ENCODE assay signal across 2 cellular contexts in the genomic region with DNA sequence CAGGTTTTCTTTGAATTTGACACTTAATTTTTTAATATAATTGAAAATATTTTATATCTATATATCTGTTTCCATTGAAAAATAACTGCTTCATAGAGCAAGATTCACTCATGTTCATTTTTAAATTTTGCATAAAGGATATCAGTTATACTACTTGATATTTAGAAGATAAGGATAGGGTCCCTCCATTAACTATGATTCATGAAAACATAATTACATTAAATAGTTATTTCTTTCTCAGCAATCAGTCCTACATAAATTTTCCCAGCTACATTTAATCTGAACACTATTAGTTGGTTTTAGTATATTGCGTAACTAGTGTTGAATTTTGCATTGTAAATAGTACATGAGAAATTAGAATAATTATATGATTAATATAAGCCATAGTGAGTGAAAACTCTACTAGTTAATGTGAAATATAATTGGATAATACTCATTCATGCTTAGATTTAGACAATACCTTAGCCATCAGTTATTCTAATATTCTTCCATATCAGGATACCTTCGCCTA.
TF ChIP-seq lines count a peak whose summit lies in the region.

No MANE protein-coding gene starts in this region.

TF ChIP-seq in SK-N-SH treated with all-trans-retinoic acid at 6 μM for 48 hours, 23 proteins besides CTCF, POLR2A, EP300 and RAD21 (continued from another document):
- TF ChIP-seq, protein P1, sequence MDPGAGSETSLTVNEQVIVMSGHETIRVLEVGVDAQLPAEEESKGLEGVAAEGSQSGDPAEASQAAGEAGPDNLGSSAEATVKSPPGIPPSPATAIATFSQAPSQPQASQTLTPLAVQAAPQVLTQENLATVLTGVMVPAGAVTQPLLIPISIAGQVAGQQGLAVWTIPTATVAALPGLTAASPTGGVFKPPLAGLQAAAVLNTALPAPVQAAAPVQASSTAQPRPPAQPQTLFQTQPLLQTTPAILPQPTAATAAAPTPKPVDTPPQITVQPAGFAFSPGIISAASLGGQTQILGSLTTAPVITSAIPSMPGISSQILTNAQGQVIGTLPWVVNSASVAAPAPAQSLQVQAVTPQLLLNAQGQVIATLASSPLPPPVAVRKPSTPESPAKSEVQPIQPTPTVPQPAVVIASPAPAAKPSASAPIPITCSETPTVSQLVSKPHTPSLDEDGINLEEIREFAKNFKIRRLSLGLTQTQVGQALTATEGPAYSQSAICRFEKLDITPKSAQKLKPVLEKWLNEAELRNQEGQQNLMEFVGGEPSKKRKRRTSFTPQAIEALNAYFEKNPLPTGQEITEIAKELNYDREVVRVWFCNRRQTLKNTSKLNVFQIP (CRISPR knock-in tag; IDR thresholded peaks at IDR 0.05; ENCODE audit: borderline replicate concordance, low read depth) = no peak
- TF ChIP-seq, protein P2, sequence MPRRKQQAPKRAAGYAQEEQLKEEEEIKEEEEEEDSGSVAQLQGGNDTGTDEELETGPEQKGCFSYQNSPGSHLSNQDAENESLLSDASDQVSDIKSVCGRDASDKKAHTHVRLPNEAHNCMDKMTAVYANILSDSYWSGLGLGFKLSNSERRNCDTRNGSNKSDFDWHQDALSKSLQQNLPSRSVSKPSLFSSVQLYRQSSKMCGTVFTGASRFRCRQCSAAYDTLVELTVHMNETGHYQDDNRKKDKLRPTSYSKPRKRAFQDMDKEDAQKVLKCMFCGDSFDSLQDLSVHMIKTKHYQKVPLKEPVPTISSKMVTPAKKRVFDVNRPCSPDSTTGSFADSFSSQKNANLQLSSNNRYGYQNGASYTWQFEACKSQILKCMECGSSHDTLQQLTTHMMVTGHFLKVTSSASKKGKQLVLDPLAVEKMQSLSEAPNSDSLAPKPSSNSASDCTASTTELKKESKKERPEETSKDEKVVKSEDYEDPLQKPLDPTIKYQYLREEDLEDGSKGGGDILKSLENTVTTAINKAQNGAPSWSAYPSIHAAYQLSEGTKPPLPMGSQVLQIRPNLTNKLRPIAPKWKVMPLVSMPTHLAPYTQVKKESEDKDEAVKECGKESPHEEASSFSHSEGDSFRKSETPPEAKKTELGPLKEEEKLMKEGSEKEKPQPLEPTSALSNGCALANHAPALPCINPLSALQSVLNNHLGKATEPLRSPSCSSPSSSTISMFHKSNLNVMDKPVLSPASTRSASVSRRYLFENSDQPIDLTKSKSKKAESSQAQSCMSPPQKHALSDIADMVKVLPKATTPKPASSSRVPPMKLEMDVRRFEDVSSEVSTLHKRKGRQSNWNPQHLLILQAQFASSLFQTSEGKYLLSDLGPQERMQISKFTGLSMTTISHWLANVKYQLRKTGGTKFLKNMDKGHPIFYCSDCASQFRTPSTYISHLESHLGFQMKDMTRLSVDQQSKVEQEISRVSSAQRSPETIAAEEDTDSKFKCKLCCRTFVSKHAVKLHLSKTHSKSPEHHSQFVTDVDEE (CRISPR knock-in tag; IDR thresholded peaks at IDR 0.05) = no peak
- TF ChIP-seq ZNF70 (CRISPR knock-in tag; IDR thresholded peaks at IDR 0.05) (no peak), CSDC2 (CRISPR knock-in tag; IDR thresholded peaks at IDR 0.05) (no peak)

TF ChIP-seq in SK-N-SH, 30 proteins besides CTCF, POLR2A, EP300 and RAD21 (continued from another document):
- TF ChIP-seq, protein P3, sequence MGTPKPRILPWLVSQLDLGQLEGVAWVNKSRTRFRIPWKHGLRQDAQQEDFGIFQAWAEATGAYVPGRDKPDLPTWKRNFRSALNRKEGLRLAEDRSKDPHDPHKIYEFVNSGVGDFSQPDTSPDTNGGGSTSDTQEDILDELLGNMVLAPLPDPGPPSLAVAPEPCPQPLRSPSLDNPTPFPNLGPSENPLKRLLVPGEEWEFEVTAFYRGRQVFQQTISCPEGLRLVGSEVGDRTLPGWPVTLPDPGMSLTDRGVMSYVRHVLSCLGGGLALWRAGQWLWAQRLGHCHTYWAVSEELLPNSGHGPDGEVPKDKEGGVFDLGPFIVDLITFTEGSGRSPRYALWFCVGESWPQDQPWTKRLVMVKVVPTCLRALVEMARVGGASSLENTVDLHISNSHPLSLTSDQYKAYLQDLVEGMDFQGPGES (IDR thresholded peaks at IDR 0.05; ENCODE audit: low read depth, low read length) = no peak
- TF ChIP-seq, protein P4, sequence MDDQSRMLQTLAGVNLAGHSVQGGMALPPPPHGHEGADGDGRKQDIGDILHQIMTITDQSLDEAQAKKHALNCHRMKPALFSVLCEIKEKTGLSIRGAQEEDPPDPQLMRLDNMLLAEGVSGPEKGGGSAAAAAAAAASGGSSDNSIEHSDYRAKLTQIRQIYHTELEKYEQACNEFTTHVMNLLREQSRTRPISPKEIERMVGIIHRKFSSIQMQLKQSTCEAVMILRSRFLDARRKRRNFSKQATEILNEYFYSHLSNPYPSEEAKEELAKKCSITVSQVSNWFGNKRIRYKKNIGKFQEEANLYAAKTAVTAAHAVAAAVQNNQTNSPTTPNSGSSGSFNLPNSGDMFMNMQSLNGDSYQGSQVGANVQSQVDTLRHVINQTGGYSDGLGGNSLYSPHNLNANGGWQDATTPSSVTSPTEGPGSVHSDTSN (IDR thresholded peaks at IDR 0.05) = no peak
- no peak for TF ChIP-seq GATA2 (CRISPR knock-in tag; IDR thresholded peaks at IDR 0.05)
- no peak for TF ChIP-seq EZH2phosphoT487 (IDR thresholded peaks at IDR 0.05; ENCODE audit: borderline replicate concordance, low read depth)
- no peak for TF ChIP-seq RXRA (IDR thresholded peaks at IDR 0.05; ENCODE audit: borderline replicate concordance, low read depth)
- TF ChIP-seq JUND (IDR thresholded peaks at IDR 0.05) = no peak
